Comparison of ENCODE assay signal across 21 cellular contexts in genomic region chr7:134947329-134947728, GRCh38.
"Had no signal": no experiment of that assay in that cellular context is flagged by ENCODE, and none has a peak within 500 bp of the region (broad histone marks: within the 10 kb centered on the region; RNA-seq: fewer than 3 reads in every experiment).

No MANE protein-coding gene starts in this region.

- H3K9me3 Mint-ChIP-seq: activated naive CD4-positive, alpha-beta T cell treated with anti-CD3 and anti-CD28 coated beads for 36 hours; activated T-cell treated with anti-CD3 and anti-CD28 coated beads, Interleukin-2, amount 50 U/mL, for 4 hours; memory B cell; nephron progenitor cell; stimulated activated naive B cell treated with anti-CD40 and anti-IgM and Interleukin-4, amounts not matched to agents 10 μg/mL and 1 μg/mL and 100 μg/mL, for 72 hours; T-helper 2 cell treated with Interferon-gamma antibody and Interleukin-4, amounts not matched to agents 5 μg/mL and 100 μg/mL, for 36 hours had no signal

- DNase-seq: activated CD4-positive, alpha-beta T cell treated with anti-CD3 and anti-CD28 coated beads for 36 hours; activated CD4-positive, alpha-beta T cell treated with anti-CD3 and anti-CD28 coated beads, Interleukin-2, amount 50 U/mL, for 4 hours; activated CD8-positive, alpha-beta memory T cell treated with anti-CD3 and anti-CD28 coated beads, Interleukin-2, amount 50 U/mL, for 48 hours; activated naive CD4-positive, alpha-beta T cell treated with anti-CD3 and anti-CD28 coated beads for 36 hours; activated T-cell treated with anti-CD3 and anti-CD28 coated beads, Interleukin-2, amount 50 U/mL, for 4 hours; body of pancreas; erythroblast; gastrocnemius medialis; head of caudate nucleus; left colon; nephron progenitor cell; nucleus accumbens; SK-N-SH; stimulated activated CD4-positive, alpha-beta T cell treated with anti-CD3 and anti-CD28 coated beads, Interleukin-2, amount 100 ng/mL, for 48 hours; stimulated activated CD8-positive, alpha-beta memory T cell treated with anti-CD3 and anti-CD28 coated beads, Interleukin-4, amount 100 ng/mL, for 48 hours; stimulated activated naive B cell treated with anti-CD40 and anti-IgM and Interleukin-4, amounts not matched to agents 10 μg/mL and 1 μg/mL and 100 μg/mL, for 72 hours had no signal

- H3K9me3 ChIP-seq: body of pancreas, gastrocnemius medialis, SK-N-SH, upper lobe of left lung had no signal

- ATAC-seq: activated CD4-positive, alpha-beta T cell treated with anti-CD3 and anti-CD28 coated beads for 36 hours; activated T-cell treated with anti-CD3 and anti-CD28 coated beads, Interleukin-2, amount 50 U/mL, for 4 hours; body of pancreas; gastrocnemius medialis; left colon; sciatic nerve; stimulated activated naive B cell treated with anti-CD40 and anti-IgM and Interleukin-4, amounts not matched to agents 10 μg/mL and 1 μg/mL and 100 μg/mL, for 72 hours had no signal

- H3K27me3 ChIP-seq: body of pancreas, cardiac muscle cell, gastrocnemius medialis, upper lobe of left lung had no signal

- H3K27ac ChIP-seq: body of pancreas, cardiac muscle cell, gastrocnemius medialis, upper lobe of left lung had no signal

- H3K4me1 ChIP-seq: gastrocnemius medialis, upper lobe of left lung had no signal

- H3K4me3 ChIP-seq: body of pancreas, cardiac muscle cell, gastrocnemius medialis, upper lobe of left lung had no signal

- H3K4me3 Mint-ChIP-seq: activated CD4-positive, alpha-beta T cell treated with anti-CD3 and anti-CD28 coated beads for 36 hours; activated naive CD4-positive, alpha-beta T cell treated with anti-CD3 and anti-CD28 coated beads for 36 hours; activated T-cell treated with anti-CD3 and anti-CD28 coated beads, Interleukin-2, amount 50 U/mL, for 4 hours; memory B cell; nephron progenitor cell; stimulated activated naive B cell treated with anti-CD40 and anti-IgM and Interleukin-4, amounts not matched to agents 10 μg/mL and 1 μg/mL and 100 μg/mL, for 72 hours; T-helper 2 cell treated with Interferon-gamma antibody and Interleukin-4, amounts not matched to agents 5 μg/mL and 100 μg/mL, for 36 hours had no signal

- H3K27me3 Mint-ChIP-seq: activated CD4-positive, alpha-beta T cell treated with anti-CD3 and anti-CD28 coated beads for 36 hours had no signal

- H3K4me1 Mint-ChIP-seq: nephron progenitor cell had no signal

- H3K36me3 Mint-ChIP-seq: stimulated activated naive B cell treated with anti-CD40 and anti-IgM and Interleukin-4, amounts not matched to agents 10 μg/mL and 1 μg/mL and 100 μg/mL, for 72 hours had no signal

- H3K27ac Mint-ChIP-seq: activated CD4-positive, alpha-beta T cell treated with anti-CD3 and anti-CD28 coated beads for 36 hours; activated naive CD4-positive, alpha-beta T cell treated with anti-CD3 and anti-CD28 coated beads for 36 hours; memory B cell; nephron progenitor cell; T-helper 2 cell treated with Interferon-gamma antibody and Interleukin-4, amounts not matched to agents 5 μg/mL and 100 μg/mL, for 36 hours had no signal
